ENCODE assay signal across 12 cellular contexts in the genomic region with DNA sequence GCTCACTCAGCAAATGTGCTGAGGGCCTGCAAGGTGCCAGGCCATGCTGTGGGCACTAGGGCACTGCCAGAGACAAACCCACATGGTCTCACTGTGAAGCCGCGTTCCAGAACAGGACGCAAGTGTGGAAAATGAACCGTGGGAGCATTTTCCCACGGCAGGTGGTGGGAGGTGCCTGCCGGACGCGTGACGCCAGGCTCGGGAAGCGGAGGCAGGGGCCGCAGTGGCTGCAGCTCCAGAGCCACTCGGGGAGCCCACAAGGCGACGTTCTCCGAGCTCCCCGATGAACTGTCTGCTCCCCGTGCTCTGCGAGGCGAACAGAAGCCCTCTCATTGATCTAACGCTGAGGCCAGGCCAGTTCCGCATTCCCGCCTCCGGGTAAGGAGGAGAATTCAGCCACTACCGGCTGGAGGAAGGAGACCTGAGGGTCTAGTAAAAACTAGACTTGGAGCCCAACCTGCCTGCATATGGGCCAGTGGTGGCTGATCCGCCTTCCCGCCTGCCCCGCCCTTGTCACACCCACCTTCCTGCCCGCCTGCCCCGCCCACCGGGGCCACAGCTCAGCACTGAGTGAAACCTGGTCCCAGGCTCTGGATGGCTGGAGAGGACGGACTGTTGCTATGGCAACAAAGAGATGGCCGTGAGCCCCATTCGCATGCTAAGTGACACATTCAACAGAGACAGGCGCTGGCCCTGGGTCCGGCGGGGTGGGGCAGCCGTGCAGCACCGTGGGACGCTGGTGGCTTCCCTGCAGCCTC. TPM values are rescaled to one million over a fixed set of nuclear protein-coding genes. Genes with fewer than 3 reads are reported as not detected.
DNase-seq lines count a peak whose midpoint lies in the region; ATAC-seq and TF ChIP-seq lines count a peak whose summit lies in the region.
"Had no signal": no experiment of that assay in that cellular context is flagged by ENCODE, and none has a peak within 500 bp of the region (broad histone marks: within the 10 kb centered on the region; RNA-seq: fewer than 3 reads in every experiment).

No MANE protein-coding gene starts in this region.

- no peak overlapping the region for H2AK9ac ChIP-seq in IMR-90 (replicated peaks; ENCODE audit: low read depth, low read length, poor library complexity)

- no peak overlapping the region for H3K14ac ChIP-seq in IMR-90 (replicated peaks; ENCODE audit: low read depth, low read length)
- H3K14ac ChIP-seq in trophoblast cell (ENCODE audit: low read length), result no peak overlapping the region

- H3K27me3 Mint-ChIP-seq in activated T-cell treated with anti-CD3 and anti-CD28 coated beads, Interleukin-2, amount 50 U/mL, for 72 hours (ENCODE audit: low read depth), result peaks cover 16% of the 10 kb centered on the region

- no peaks in the 10 kb centered on the region for H3K36me3 Mint-ChIP-seq in activated T-cell treated with anti-CD3 and anti-CD28 coated beads, Interleukin-2, amount 50 U/mL, for 72 hours (ENCODE audit: insufficient read depth in 2 of 2)

- H3K9ac ChIP-seq in IMR-90 (ENCODE audit: low read depth, low read length) (no peak overlapping the region), mesendoderm (ENCODE audit: low read length) (no peak overlapping the region), trophoblast cell (ENCODE audit: low read length) (no peak overlapping the region)

- H3K9me1 ChIP-seq in IMR-90 (ENCODE audit: insufficient read depth, low read length), result no peaks in the 10 kb centered on the region

- H3K4me1 Mint-ChIP-seq in activated T-cell treated with anti-CD3 and anti-CD28 coated beads, Interleukin-2, amount 50 U/mL, for 72 hours (ENCODE audit: low read depth), result no peaks in the 10 kb centered on the region

- H3K9me3 ChIP-seq in IMR-90 (ENCODE audit: control insufficient read depth, insufficient read depth, low read length), result no peaks in the 10 kb centered on the region
- H3K9me3 ChIP-seq in trophoblast cell (ENCODE audit: insufficient read depth, low read depth, low read length), result peaks cover 4% of the 10 kb centered on the region
- H3K9me3 ChIP-seq: neutrophil had no signal

- H3K18ac ChIP-seq in IMR-90 (ENCODE audit: low read depth, low read length) (no peak overlapping the region), mesendoderm (ENCODE audit: low read length) (no peak overlapping the region), trophoblast cell (ENCODE audit: low read length) (no peak overlapping the region)

- no peak overlapping the region for H3K4ac ChIP-seq in IMR-90 (ENCODE audit: low read depth, low read length)
- no peak overlapping the region for H3K4ac ChIP-seq in mesendoderm (ENCODE audit: low read depth, low read length)
- H3K4ac ChIP-seq in trophoblast cell (ENCODE audit: low read depth, low read length), result no peak overlapping the region

- H3K79me1 ChIP-seq in IMR-90 (ENCODE audit: low read depth in 1 of 2, low read length in 2 of 2), result no peaks in the 10 kb centered on the region
- H3K79me1 ChIP-seq in mesendoderm (ENCODE audit: low read length), result no peaks in the 10 kb centered on the region
- no peaks in the 10 kb centered on the region for H3K79me1 ChIP-seq in trophoblast cell (ENCODE audit: low read length)

- no peak overlapping the region for H3K23ac ChIP-seq in IMR-90 (ENCODE audit: low read depth, low read length)
- no peak overlapping the region for H3K23ac ChIP-seq in mesendoderm (ENCODE audit: low read length)
- H3K23ac ChIP-seq in trophoblast cell (ENCODE audit: low read length), result no peak overlapping the region

- no peak overlapping the region for H3K27ac ChIP-seq in IMR-90 (ENCODE audit: insufficient read depth, low read length)
- H3K27ac ChIP-seq in mesendoderm (ENCODE audit: low read depth, low read length), result no peak overlapping the region
- no peak overlapping the region for H3K27ac ChIP-seq in trophoblast cell (ENCODE audit: low read depth, low read length)
- H3K27ac ChIP-seq: neutrophil had no signal

- no peak overlapping the region for H2BK20ac ChIP-seq in IMR-90 (ENCODE audit: low read depth, low read length)

- POLR2A ChIA-PET in IMR-90 (lab: Charles Lee; ENCODE audit: unreplicated experiment), result no interaction called here

- H3K4me1 ChIP-seq in IMR-90 (ENCODE audit: control insufficient read depth, insufficient read depth, low read length) (no peaks in the 10 kb centered on the region), mesendoderm (ENCODE audit: control insufficient read depth, low read depth, low read length) (peaks cover 3% of the 10 kb centered on the region), trophoblast cell (ENCODE audit: control insufficient read depth in 1 of 2, insufficient read depth in 2 of 2, low read length in 2 of 2) (peaks cover 3% of the 10 kb centered on the region in 2 experiments)

- H3K79me2 ChIP-seq in mesendoderm (ENCODE audit: control insufficient read depth, insufficient read depth, low read length), result no peaks in the 10 kb centered on the region
- H3K79me2 ChIP-seq in trophoblast cell (ENCODE audit: control insufficient read depth, insufficient read depth, low read length, poor library complexity), result no peaks in the 10 kb centered on the region

- H3K4me3 ChIP-seq in IMR-90 (ENCODE audit: insufficient read depth, low read depth, low read length), result no peak overlapping the region
- H3K4me3 ChIP-seq in mesendoderm (ENCODE audit: low read length), result no peak overlapping the region
- H3K4me3 ChIP-seq in trophoblast cell (ENCODE audit: low read depth, low read length), result no peak overlapping the region

- no peak overlapping the region for H3K4me3 Mint-ChIP-seq in activated T-cell treated with anti-CD3 and anti-CD28 coated beads, Interleukin-2, amount 50 U/mL, for 72 hours
- H3K4me3 Mint-ChIP-seq: stimulated activated naive CD8-positive, alpha-beta T cell treated with anti-CD3 and anti-CD28 coated beads, Interleukin-15, Interleukin-2, amounts not matched to agents 100 ng/mL and 50 ng/mL, for 24 hours had no signal

- H3K36me3 ChIP-seq in IMR-90 (ENCODE audit: control insufficient read depth, insufficient read depth, low read length), result no peaks in the 10 kb centered on the region
- no peaks in the 10 kb centered on the region for H3K36me3 ChIP-seq in mesendoderm (ENCODE audit: control insufficient read depth, insufficient read depth, low read length)
- H3K36me3 ChIP-seq in trophoblast cell (ENCODE audit: control insufficient read depth in 1 of 2, insufficient read depth in 2 of 2, low read length in 2 of 2), result no peaks in the 10 kb centered on the region
- H3K36me3 ChIP-seq: neutrophil had no signal

- H2AFZ ChIP-seq in IMR-90 (replicated peaks; ENCODE audit: low read length, poor library complexity) (peak overlapping the region; percentile 43), trophoblast cell (ENCODE audit: insufficient read depth, low read length, poor library complexity) (no peak overlapping the region)

- no peak overlapping the region for H2AK5ac ChIP-seq in IMR-90 (ENCODE audit: low read depth, low read length)
- H2AK5ac ChIP-seq in mesendoderm (ENCODE audit: low read length), result no peak overlapping the region
- no peak overlapping the region for H2AK5ac ChIP-seq in trophoblast cell (ENCODE audit: low read length)

- ATAC-seq in IMR-90 (ENCODE audit: low read depth) (peak; percentile 56), sciatic nerve (no peak)
- ATAC-seq in activated T-cell treated with anti-CD3 and anti-CD28 coated beads, Interleukin-2, amount 50 U/mL, for 72 hours (replicated peaks in 1 of 2), result peak; percentile 66 to 71

- no TSS peak for BruUV-seq in IMR-90 (replicated peaks; lab: Mats Ljungman, UMichigan)

- intact Hi-C loops in IMR-90 (cut with micrococcal nuclease), result no loop called here
- intact Hi-C loops in sciatic nerve (cut with DNase I), result no loop called here

- no peak overlapping the region for H3K56ac ChIP-seq in IMR-90 (ENCODE audit: extremely low read depth, insufficient read depth, low read length)
- H3K56ac ChIP-seq in mesendoderm (ENCODE audit: low read length), result peak overlapping the region; percentile 69

- no peak overlapping the region for H2BK5ac ChIP-seq in IMR-90 (ENCODE audit: low read depth, low read length, poor library complexity, severe bottlenecking)
- no peak overlapping the region for H2BK5ac ChIP-seq in mesendoderm (ENCODE audit: low read length)
- H2BK5ac ChIP-seq in trophoblast cell (ENCODE audit: low read depth, low read length, poor library complexity), result no peak overlapping the region

- 23% methylated on average over 24 of the region's 40 CpGs; no CpG with 5 or more reads in 1 of the 2 experiments for WGBS in IMR-90 (ENCODE audit: extremely low coverage in 2 of 2, insufficient read length in 1 of 2), 2 experiments
- WGBS in mesendoderm (ENCODE audit: extremely low coverage, insufficient coverage, low lambda C conversion rate), result no CpG with 5 or more reads among the region's 40 CpGs
- WGBS in trophoblast cell (ENCODE audit: extremely low coverage, insufficient coverage, insufficient read length), result no CpG with 5 or more reads among the region's 40 CpGs

- in situ Hi-C loops in IMR-90 (cut with MboI; ENCODE audit: low sequenced_read_pairs), result no loop called here

- H4K8ac ChIP-seq in IMR-90 (ENCODE audit: low read depth in 2 of 2, low read length in 2 of 2) (no peak overlapping the region), mesendoderm (ENCODE audit: low read depth, low read length) (no peak overlapping the region), trophoblast cell (ENCODE audit: low read depth, low read length) (no peak overlapping the region)

- no peaks in the 10 kb centered on the region for H3K9me3 Mint-ChIP-seq in activated T-cell treated with anti-CD3 and anti-CD28 coated beads, Interleukin-2, amount 50 U/mL, for 72 hours
- H3K9me3 Mint-ChIP-seq: stimulated activated naive CD8-positive, alpha-beta T cell treated with anti-CD3 and anti-CD28 coated beads, Interleukin-15, Interleukin-2, amounts not matched to agents 100 ng/mL and 50 ng/mL, for 24 hours had no signal

- no peak for TF ChIP-seq POLR2A in IMR-90 (IDR thresholded peaks at IDR 0.05; ENCODE audit: low read depth, low read length)

- no peaks in the 10 kb centered on the region for H4K20me1 ChIP-seq in IMR-90 (ENCODE audit: insufficient read depth, low read length)

- TF ChIP-seq CTCF in IMR-90 (conservative IDR thresholded peaks at IDR 0.05; ENCODE audit: low read depth, low read length), result no peak

- H2BK15ac ChIP-seq in IMR-90 (ENCODE audit: low read depth, low read length) (no peak overlapping the region), mesendoderm (replicated peaks; ENCODE audit: low read depth) (no peak overlapping the region)

- H4K5ac ChIP-seq in IMR-90 (ENCODE audit: low read depth, low read length) (no peak overlapping the region), mesendoderm (ENCODE audit: low read length) (no peak overlapping the region)

- no peak for TF ChIP-seq RAD21 in IMR-90 (IDR thresholded peaks at IDR 0.05; ENCODE audit: low read length)

- DNase-seq in DMS153 (lab: John Stamatoyannopoulos, UW), result peak; percentile 47
- no peak for DNase-seq in IMR-90
- peak; percentile 41 to 43 for DNase-seq in activated T-cell treated with anti-CD3 and anti-CD28 coated beads, Interleukin-2, amount 50 U/mL, for 72 hours
- peak; percentile 94 for DNase-seq in mesendoderm
- DNase-seq in GOT3 (lab: John Stamatoyannopoulos, UW), result no peak
- no peak for DNase-seq in trophoblast cell
- no peak for DNase-seq in GM19240 (ENCODE audit: insufficient read length, low spot score)
- DNase-seq in sciatic nerve (ENCODE audit: low spot score), result no peak
- DNase-seq: amniotic stem cell, SW 1271 had no signal

- H3K4me2 ChIP-seq in IMR-90 (ENCODE audit: low read depth, low read length) (no peak overlapping the region), mesendoderm (ENCODE audit: low read length) (no peak overlapping the region), trophoblast cell (ENCODE audit: low read length) (no peak overlapping the region)

- dilution Hi-C loops in IMR-90 (cut with HindIII; ENCODE audit: low sequenced_read_pairs, unreplicated experiment), result no loop called here

- H3K27ac Mint-ChIP-seq in activated T-cell treated with anti-CD3 and anti-CD28 coated beads, Interleukin-2, amount 50 U/mL, for 72 hours, result no peak overlapping the region
- H3K27ac Mint-ChIP-seq: stimulated activated naive CD8-positive, alpha-beta T cell treated with anti-CD3 and anti-CD28 coated beads, Interleukin-15, Interleukin-2, amounts not matched to agents 100 ng/mL and 50 ng/mL, for 24 hours had no signal

- H2BK120ac ChIP-seq in IMR-90 (ENCODE audit: low read depth, low read length), result no peak overlapping the region
- no peak overlapping the region for H2BK120ac ChIP-seq in mesendoderm (ENCODE audit: low read depth, low read length)
- no peak overlapping the region for H2BK120ac ChIP-seq in trophoblast cell (ENCODE audit: insufficient read depth, low read length, poor library complexity)

- no peak overlapping the region for H4K12ac ChIP-seq in trophoblast cell (ENCODE audit: low read depth, low read length)

- CTCF ChIA-PET in IMR-90 (lab: Yijun Ruan, JAX), result no interaction called here

- peaks cover 18% of the 10 kb centered on the region; the same call in 1 of the 2 replicates for H3K27me3 ChIP-seq in IMR-90 (ENCODE audit: control insufficient read depth, insufficient read depth, low read length)
- H3K27me3 ChIP-seq in mesendoderm (ENCODE audit: insufficient read depth, low read length, poor library complexity), result no peaks in the 10 kb centered on the region
- no peaks in the 10 kb centered on the region for H3K27me3 ChIP-seq in trophoblast cell (ENCODE audit: insufficient read depth, low read length)

- no peak overlapping the region for H2BK12ac ChIP-seq in trophoblast cell (ENCODE audit: low read length)

- H4K91ac ChIP-seq in IMR-90 (ENCODE audit: insufficient read depth, low read depth, low read length) (no peak overlapping the region), trophoblast cell (ENCODE audit: low read depth, low read length) (no peak overlapping the region)

RNA-seq across cellular contexts. Expression of a gene that starts 13.2 kb away (rescaled TPM):
- total RNA-seq in IMR-90 (2012; rRNA removed), result not detected in 2 replicates
- not detected in 2 replicates for polyA plus RNA-seq in IMR-90 (2012; rRNA removed)
- not detected in 2 replicates for polyA plus RNA-seq in IMR-90 (2012; cell fraction: cytosol; rRNA removed)
- polyA plus RNA-seq in IMR-90 (2012; cell fraction: nucleus; rRNA removed; ENCODE audit: low replicate concordance), result 0.03 TPM in 1 of 2 replicates, not detected in the other
- total RNA-seq in activated T-cell treated with anti-CD3 and anti-CD28 coated beads, Interleukin-2, amount 50 U/mL, for 72 hours, result not detected
- polyA plus RNA-seq in mesendoderm (2013, experiment 1 of 2), result 0.01 TPM
- polyA plus RNA-seq in mesendoderm (2013, experiment 2 of 2), result 0.03 TPM
- polyA plus RNA-seq in trophoblast cell (2013), result 0.04 and 0.07 TPM in 2 replicates
- total RNA-seq in sciatic nerve, result 0.13 TPM

RNA-seq across cellular contexts. Expression of a gene that starts 59.1 kb away (rescaled TPM):
- total RNA-seq in IMR-90 (2012; rRNA removed), result 0.18 and 0.56 TPM in 2 replicates
- 1.1 TPM in 2 replicates for polyA plus RNA-seq in IMR-90 (2012; rRNA removed)
- 0.48 and 1.4 TPM in 2 replicates for polyA plus RNA-seq in IMR-90 (2012; cell fraction: cytosol; rRNA removed)
- 1.9 and 4.0 TPM in 2 replicates for polyA plus RNA-seq in IMR-90 (2012; cell fraction: nucleus; rRNA removed; ENCODE audit: low replicate concordance)
- 1 to 10 TPM in 1 of 2 donors, under 1 TPM in 1; 0.28 to 1.2 TPM for total RNA-seq in activated T-cell treated with anti-CD3 and anti-CD28 coated beads, Interleukin-2, amount 50 U/mL, for 72 hours
- polyA plus RNA-seq in mesendoderm (2013, experiment 1 of 2), result 0.62 TPM
- polyA plus RNA-seq in mesendoderm (2013, experiment 2 of 2), result 0.56 TPM
- polyA plus RNA-seq in trophoblast cell (2013), result 0.71 and 0.75 TPM in 2 replicates
- 7.1 TPM for total RNA-seq in sciatic nerve

Comparison
In these comparisons a context has a peak if more than half of its experiments do, and no peak if none do; other contexts are left out.
1. DNase-seq: peak in DMS153 (single experiment), activated T-cell treated with anti-CD3 and anti-CD28 coated beads, Interleukin-2, amount 50 U/mL, for 72 hours (2 of 2) and mesendoderm (single experiment); none in IMR-90 (single experiment), GOT3 (single experiment), trophoblast cell (0 of 2), GM19240 (single experiment) and sciatic nerve (single experiment).